Comparison of ENCODE assay signal across 10 cellular contexts in the genomic region with DNA sequence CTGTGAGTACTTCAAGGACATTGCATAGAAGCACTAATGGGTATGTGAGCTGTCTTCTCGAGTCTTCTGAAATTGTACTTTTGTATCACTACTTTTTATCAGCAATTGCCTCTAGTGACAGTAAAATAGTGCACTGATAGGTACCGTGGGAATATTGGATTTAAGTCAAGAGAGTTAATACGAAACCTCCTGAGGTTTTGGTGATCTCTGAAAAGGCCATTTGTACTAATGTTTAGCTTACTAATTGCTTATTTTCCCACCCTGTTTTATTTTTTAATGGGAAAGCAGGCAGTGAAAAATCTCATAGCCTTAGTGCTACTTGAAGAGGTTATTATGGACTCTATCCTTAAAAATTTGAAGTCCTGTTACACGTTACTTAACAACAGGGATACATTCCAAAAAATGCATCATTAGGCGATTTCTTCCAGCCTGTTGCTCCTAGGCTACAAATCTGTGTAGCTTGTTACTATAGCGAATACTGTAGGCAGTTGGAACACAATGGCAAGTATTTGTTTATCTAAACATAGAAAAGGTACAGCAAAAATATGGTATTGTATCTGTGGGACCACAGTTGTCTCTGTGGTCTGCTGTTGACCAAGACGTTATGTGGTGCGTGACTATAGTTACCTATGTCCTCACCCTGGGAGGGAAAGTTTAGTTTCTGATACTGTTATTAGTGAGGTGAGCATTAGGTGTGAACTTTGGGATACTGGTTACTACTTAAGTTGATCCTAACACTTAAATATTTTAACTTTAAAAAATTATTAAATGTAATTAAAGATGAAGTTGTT.
A peak's percentile ranks its signal among the peaks of the same experiment; 100 is the strongest.
DNase-seq lines count a peak whose midpoint lies in the region; ATAC-seq and TF ChIP-seq lines count a peak whose summit lies in the region.
"Had no signal": no experiment of that assay in that cellular context is flagged by ENCODE, and none has a peak within 500 bp of the region (broad histone marks: within the 10 kb centered on the region; RNA-seq: fewer than 3 reads in every experiment).

No MANE protein-coding gene starts in this region.

- no peak for DNase-seq in activated naive CD8-positive, alpha-beta T cell treated with anti-CD3 and anti-CD28 coated beads, Interleukin-2, amount 10 ng/mL, durations not matched to agents 7 days and 5 days
- no peak for DNase-seq in naive thymus-derived CD8-positive, alpha-beta T cell
- DNase-seq in HK-2 (ENCODE audit: unreplicated experiment) (no peak), SW 1271 (lab: John Stamatoyannopoulos, UW) (no peak), RWPE1 (ENCODE audit: low spot score) (no peak), ureter (ENCODE audit: low spot score) (no peak)
- DNase-seq: activated CD4-positive, CD25-positive, alpha-beta regulatory T cell treated with anti-CD3 and anti-CD28 coated beads, Interleukin-2, amount 50 U/mL, for 72 hours; NCI-H82 had no signal

- no peak for TF ChIP-seq CTCF in RWPE1 (conservative IDR thresholded peaks at IDR 0.05; ENCODE audit: low read depth)

- peak overlapping the region; percentile 75 for H3K27ac Mint-ChIP-seq in activated naive CD8-positive, alpha-beta T cell treated with anti-CD3 and anti-CD28 coated beads, Interleukin-2, amount 10 ng/mL, durations not matched to agents 7 days and 5 days
- H3K27ac Mint-ChIP-seq in naive thymus-derived CD8-positive, alpha-beta T cell: peak overlapping the region in 7 of 10 donors; percentile 15 to 77 (median 41)

- POLR2A ChIA-PET in activated naive CD8-positive, alpha-beta T cell treated with anti-CD3 and anti-CD28 coated beads, Interleukin-2, amount 10 ng/mL, durations not matched to agents 7 days and 5 days (lab: Charles Lee): interaction anchor here (0.6 to 1.3 kb wide), 5 partner anchors 10 to 118 kb away, joined by 3 read pairs; no protein-coding TSS in a partner anchor
- POLR2A ChIA-PET in naive thymus-derived CD8-positive, alpha-beta T cell (lab: Charles Lee): interaction anchor here (1.2 to 1.5 kb wide), 2 partner anchors 11 to 56 kb away, joined by 3 to 4 read pairs; no protein-coding TSS in a partner anchor
- POLR2A ChIA-PET in RWPE1 (lab: Yijun Ruan, JAX; ENCODE audit: low non-redundant PET): no interaction called here

- no peak overlapping the region for H3K27ac ChIP-seq in RWPE1

- no peaks in the 10 kb centered on the region for H3K27me3 Mint-ChIP-seq in activated naive CD8-positive, alpha-beta T cell treated with anti-CD3 and anti-CD28 coated beads, Interleukin-2, amount 10 ng/mL, durations not matched to agents 7 days and 5 days
- no peaks in the 10 kb centered on the region for H3K27me3 Mint-ChIP-seq in naive thymus-derived CD8-positive, alpha-beta T cell

- ATAC-seq in GM18520 (IDR thresholded peaks at IDR 0.05; ENCODE audit: unreplicated experiment): peak; percentile 41
- peak; percentile 57 for ATAC-seq in HG02973 (IDR thresholded peaks at IDR 0.05; ENCODE audit: unreplicated experiment)
- ATAC-seq in activated naive CD8-positive, alpha-beta T cell treated with anti-CD3 and anti-CD28 coated beads, Interleukin-2, amount 10 ng/mL, durations not matched to agents 7 days and 5 days (ENCODE audit: low read depth): no peak
- no peak for ATAC-seq in naive thymus-derived CD8-positive, alpha-beta T cell

- peaks cover 6% of the 10 kb centered on the region for H3K9me3 Mint-ChIP-seq in activated naive CD8-positive, alpha-beta T cell treated with anti-CD3 and anti-CD28 coated beads, Interleukin-2, amount 10 ng/mL, durations not matched to agents 7 days and 5 days
- no peaks in the 10 kb centered on the region for H3K9me3 Mint-ChIP-seq in naive thymus-derived CD8-positive, alpha-beta T cell

- H3K4me1 Mint-ChIP-seq in activated naive CD8-positive, alpha-beta T cell treated with anti-CD3 and anti-CD28 coated beads, Interleukin-2, amount 10 ng/mL, durations not matched to agents 7 days and 5 days: peaks cover 72% of the 10 kb centered on the region
- H3K4me1 Mint-ChIP-seq in naive thymus-derived CD8-positive, alpha-beta T cell: peaks cover 35 to 86% (median 77%) of the 10 kb centered on the region in 4 donors

- CTCF ChIA-PET in RWPE1 (lab: Yijun Ruan, JAX): no interaction called here

- H3K4me3 Mint-ChIP-seq in activated naive CD8-positive, alpha-beta T cell treated with anti-CD3 and anti-CD28 coated beads, Interleukin-2, amount 10 ng/mL, durations not matched to agents 7 days and 5 days: peak overlapping the region; percentile 48
- peak overlapping the region in 2 of 10 donors; percentile 12 to 24 for H3K4me3 Mint-ChIP-seq in naive thymus-derived CD8-positive, alpha-beta T cell

- peaks cover 80% of the 10 kb centered on the region for H3K36me3 Mint-ChIP-seq in activated naive CD8-positive, alpha-beta T cell treated with anti-CD3 and anti-CD28 coated beads, Interleukin-2, amount 10 ng/mL, durations not matched to agents 7 days and 5 days
- H3K36me3 Mint-ChIP-seq in naive thymus-derived CD8-positive, alpha-beta T cell: peaks cover 5 to 34% (median 8%) of the 10 kb centered on the region in 3 donors

Comparison
In these comparisons a context has a peak if more than half of its experiments do, and no peak if none do; other contexts are left out.
1. ATAC-seq: peak in GM18520 (single experiment) and HG02973 (single experiment); none in activated naive CD8-positive, alpha-beta T cell treated with anti-CD3 and anti-CD28 coated beads, Interleukin-2, amount 10 ng/mL, durations not matched to agents 7 days and 5 days (single experiment) and naive thymus-derived CD8-positive, alpha-beta T cell (0 of 2).